8 cellular contexts compared by ENCODE assay signal in the genomic region with DNA sequence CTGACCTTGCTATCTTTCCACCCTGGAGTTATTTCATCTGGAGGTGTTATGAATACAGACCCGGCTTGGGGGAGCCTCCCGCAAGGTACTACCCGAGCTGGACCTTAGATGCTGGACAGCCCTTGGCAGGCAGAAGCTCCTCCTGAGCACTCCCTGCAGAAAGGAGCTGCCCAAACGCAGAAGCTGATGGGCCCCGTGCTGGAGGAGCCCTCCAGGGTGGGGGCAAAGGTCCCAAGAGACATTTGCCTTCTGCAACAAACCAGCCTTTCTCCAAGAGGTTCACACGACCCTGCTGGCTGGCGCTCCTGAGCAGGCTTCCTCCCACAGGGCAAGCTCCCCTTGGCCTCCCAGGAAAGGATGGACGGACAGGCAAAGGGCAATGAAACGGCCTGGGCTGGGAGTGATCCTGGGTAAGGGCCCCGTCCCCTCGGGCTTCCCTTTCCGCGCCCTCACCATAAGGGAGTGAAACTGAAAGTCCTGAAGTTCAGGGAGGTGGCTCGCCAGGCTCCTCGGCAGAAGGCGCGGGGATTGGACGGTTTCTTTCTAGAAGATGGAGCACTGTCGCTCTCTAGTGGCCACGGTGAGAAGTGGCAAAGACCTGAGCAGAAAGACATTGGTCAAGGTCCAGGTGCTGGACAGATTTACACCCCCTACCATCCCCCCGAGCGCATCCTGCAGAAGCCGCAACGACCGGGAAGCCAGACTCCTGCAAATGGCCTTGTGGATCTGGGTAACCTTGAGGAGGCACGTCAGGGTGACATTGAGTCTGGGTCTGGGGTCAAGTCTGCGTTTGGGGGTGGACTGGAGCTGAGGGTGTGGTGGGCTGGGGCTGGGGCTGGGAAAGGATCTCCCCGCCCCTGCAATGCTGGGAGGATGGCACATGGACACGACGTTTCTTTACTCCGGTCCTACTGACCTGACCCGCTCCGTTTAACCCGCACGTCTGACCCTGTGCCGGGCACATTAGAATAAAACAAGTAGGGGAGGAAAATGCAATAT. TPM values are rescaled to one million over a fixed set of nuclear protein-coding genes. Genes with fewer than 3 reads are reported as not detected.
DNase-seq lines count a peak whose midpoint lies in the region; ATAC-seq and TF ChIP-seq lines count a peak whose summit lies in the region.

No MANE protein-coding gene starts in this region.

- peak; percentile 48; the same call in 1 of the 2 replicates for TF ChIP-seq POLR2A in Raji (IDR thresholded peaks at IDR 0.05; ENCODE audit: insufficient read depth, low read depth, low read length)
- no peak for TF ChIP-seq POLR2A in stomach (IDR thresholded peaks at IDR 0.05)

- H3K27ac Mint-ChIP-seq in neural crest cell (ENCODE audit: unreplicated experiment), result no peak overlapping the region

- TF ChIP-seq CTCF in foreskin fibroblast (IDR thresholded peaks at IDR 0.05; ENCODE audit: low read depth, low read length) (peak; percentile 78), neural crest cell (conservative IDR thresholded peaks at IDR 0.05) (peak; percentile 96), stomach (IDR thresholded peaks at IDR 0.05) (peak in 5 of 7 experiments; percentile 79 to 95 (median 91))

- no peaks in the 10 kb centered on the region for H3K36me3 ChIP-seq in stomach

- no peaks in the 10 kb centered on the region for H3K36me3 Mint-ChIP-seq in neural crest cell (ENCODE audit: low read depth)

- DNase-seq in DMS53 treated with DMSO at 0.1 percent for 48 hours (lab: John Stamatoyannopoulos, UW; ENCODE audit: unreplicated experiment) (peak; percentile 91), LHCN-M2 (ENCODE audit: low read depth) (peak; percentile 81), foreskin fibroblast (peak; percentile 71 to 92), neural crest cell (ENCODE audit: low read depth, low spot score) (peak; percentile 95), stomach (peak; percentile 93)
- peak; percentile 92 for DNase-seq in activated effector memory CD4-positive, alpha-beta T cell treated with anti-CD3 and anti-CD28 coated beads, Interleukin-2, amount 50 U/mL, for 16 hours

- H3K9me3 ChIP-seq in stomach, result no peaks in the 10 kb centered on the region

- peak; percentile 86 for ATAC-seq in GM21723 (IDR thresholded peaks at IDR 0.05; ENCODE audit: unreplicated experiment)

- peaks cover 0 to 18% (median 4%) of the 10 kb centered on the region in 3 donors for H3K27me3 ChIP-seq in stomach

- intact Hi-C loops in stomach (cut with DNase I; ENCODE audit: low total_unique reads), result loop anchor here (5.0 kb wide), 1 partner anchor 220 kb away; no protein-coding TSS in a partner anchor

- peaks cover 22% of the 10 kb centered on the region for H3K4me1 Mint-ChIP-seq in neural crest cell

- 14 to 22% (median 18%) methylated on average over 31 to 36 of the region's 36 CpGs for WGBS in stomach, 5 donors

- H3K9me3 Mint-ChIP-seq in neural crest cell, result no peaks in the 10 kb centered on the region

- peak overlapping the region; percentile 58 to 81 for H3K4me3 ChIP-seq in foreskin fibroblast (ENCODE audit: low read depth in 1 of 2, low read length in 2 of 2)
- peak overlapping the region; percentile 51 to 62 (median 56) for H3K4me3 ChIP-seq in stomach

- peaks cover 26% of the 10 kb centered on the region for H3K27me3 Mint-ChIP-seq in neural crest cell (ENCODE audit: low read depth)

- H3K27ac ChIP-seq in stomach, result peak overlapping the region; percentile 31 to 84 (median 79)

- TF ChIP-seq EP300 in stomach (IDR thresholded peaks at IDR 0.05), result no peak

- peaks cover 13 to 43% (median 29%) of the 10 kb centered on the region in 4 donors for H3K4me1 ChIP-seq in stomach

- peak overlapping the region; percentile 87 for H3K4me3 Mint-ChIP-seq in neural crest cell

RNA-seq across cellular contexts. Expression of a gene that starts 56.4 kb away (rescaled TPM):
- 12.3 and 14.6 TPM in 2 replicates for total RNA-seq in LHCN-M2 (2014; rRNA removed)
- 6.9 TPM for polyA plus RNA-seq in LHCN-M2 (2012)
- 5.7 and 6.1 TPM in 2 replicates for total RNA-seq in neural crest cell
- total RNA-seq in stomach, result 10 to 100 TPM in 4 of 5 donors, 1 to 10 TPM in 1; 9.1 to 60.3 (median 17.4) TPM
- polyA plus RNA-seq in stomach, result 1 to 10 TPM; 2.7 to 7.3 (median 4.2) TPM

Comparison
In these comparisons a context has a peak if more than half of its experiments do, and no peak if none do; other contexts are left out.
1. Peak in every context shown above with its lines: DNase-seq, ATAC-seq, H3K4me3 ChIP-seq and H3K27ac ChIP-seq.